14 cellular contexts compared by ENCODE assay signal in the genomic region with DNA sequence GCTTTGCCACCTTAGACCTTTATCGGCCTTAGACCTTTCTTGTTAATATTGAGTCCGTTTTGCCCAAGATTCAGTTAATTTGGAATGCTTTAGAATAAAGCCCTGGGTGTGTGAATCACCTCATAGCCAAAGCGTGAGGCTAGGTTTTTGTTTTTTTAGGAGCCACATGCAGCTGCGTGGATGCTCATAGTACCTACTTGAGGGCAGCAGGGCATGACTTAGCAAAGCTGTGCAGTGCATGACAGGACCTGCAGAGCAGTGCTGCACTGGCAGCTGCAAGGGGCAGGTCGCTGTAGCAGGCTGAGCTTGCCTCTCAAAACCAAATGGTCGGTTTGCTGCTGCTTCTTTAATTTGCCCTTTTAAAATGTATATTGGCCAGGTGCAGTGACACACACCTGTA.
A peak's percentile ranks its signal among the peaks of the same experiment; 100 is the strongest.
DNase-seq lines count a peak whose midpoint lies in the region; ATAC-seq and TF ChIP-seq lines count a peak whose summit lies in the region.
"Had no signal": no experiment of that assay in that cellular context is flagged by ENCODE, and none has a peak within 500 bp of the region (broad histone marks: within the 10 kb centered on the region; RNA-seq: fewer than 3 reads in every experiment).

No MANE protein-coding gene starts in this region.

- no peaks in the 10 kb centered on the region for H3K36me3 Mint-ChIP-seq in chondrocyte (ENCODE audit: low read depth)

- H3K9me3 Mint-ChIP-seq in chondrocyte (ENCODE audit: low read depth): peaks cover 1% of the 10 kb centered on the region
- H3K9me3 Mint-ChIP-seq: CD8-positive, alpha-beta memory T cell had no signal

- H3K27me3 Mint-ChIP-seq in chondrocyte (ENCODE audit: low read depth): no peaks in the 10 kb centered on the region
- H3K27me3 Mint-ChIP-seq: CD8-positive, alpha-beta memory T cell; memory B cell had no signal

- peaks cover 85% of the 10 kb centered on the region for H3K4me1 Mint-ChIP-seq in chondrocyte (ENCODE audit: low read depth)

- intact Hi-C loops in sciatic nerve (cut with DNase I): no loop called here

- no peak overlapping the region for H3K4me3 Mint-ChIP-seq in chondrocyte (ENCODE audit: unreplicated experiment)
- H3K4me3 Mint-ChIP-seq: CD8-positive, alpha-beta memory T cell; memory B cell had no signal

- no peak for TF ChIP-seq CTCF in chondrocyte (IDR thresholded peaks at IDR 0.05)

- DNase-seq in NCI-H1417 (lab: John Stamatoyannopoulos, UW) (peak; percentile 7 to 87 (median 19)), NCI-H1417 treated with DMSO at 0.1 percent for 48 hours (lab: John Stamatoyannopoulos, UW) (no peak), NCI-H2171 (lab: John Stamatoyannopoulos, UW) (peak; percentile 64), chondrocyte (ENCODE audit: low spot score) (no peak), sciatic nerve (ENCODE audit: low spot score) (no peak), superior temporal gyrus (ENCODE audit: extremely low spot score) (no peak)
- DNase-seq in activated CD4-positive, alpha-beta T cell treated with anti-CD3 and anti-CD28 coated beads, Interleukin-2, amount 50 U/mL, for 1 hour: no peak
- DNase-seq: CD8-positive, alpha-beta memory T cell; colonic mucosa; NCI-H1436 treated with DMSO at 0.1 percent for 48 hours; testis; WERI-Rb-1 had no signal

- peak overlapping the region; percentile 89 for H3K27ac Mint-ChIP-seq in chondrocyte (ENCODE audit: unreplicated experiment)
- H3K27ac Mint-ChIP-seq: memory B cell had no signal

- ATAC-seq in sciatic nerve (peak; percentile 43), HG02623 (IDR thresholded peaks at IDR 0.05; ENCODE audit: unreplicated experiment) (no peak)

Comparison
In these comparisons a context has a peak if more than half of its experiments do, and no peak if none do; other contexts are left out.
1. DNase-seq: peak in NCI-H1417 (3 of 3) and NCI-H2171 (single experiment); none in NCI-H1417 treated with DMSO at 0.1 percent for 48 hours (single experiment), chondrocyte (single experiment), sciatic nerve (single experiment), activated CD4-positive, alpha-beta T cell treated with anti-CD3 and anti-CD28 coated beads, Interleukin-2, amount 50 U/mL, for 1 hour (single experiment) and superior temporal gyrus (single experiment).